1 cellular context compared by ENCODE assay signal in genomic region chr15:70856884-70857546, GRCh38.
TF ChIP-seq lines count a peak whose summit lies in the region.

No MANE protein-coding gene starts in this region.

TF ChIP-seq in HCT116, 20 proteins besides CTCF, POLR2A, EP300 and RAD21 (continued from another document):
- TF ChIP-seq REST (IDR thresholded peaks at IDR 0.05; ENCODE audit: low read depth): no peak
